In genomic region chr3:194512895-194513601, GRCh38 we compare ENCODE assay signal across 16 cellular contexts. TPM values are rescaled to one million over a fixed set of nuclear protein-coding genes. Genes with fewer than 3 reads are reported as not detected.
DNase-seq lines count a peak whose midpoint lies in the region; ATAC-seq, FAIRE-seq and TF ChIP-seq lines count a peak whose summit lies in the region.
"Had no signal": no experiment of that assay in that cellular context is flagged by ENCODE, and none has a peak within 500 bp of the region (broad histone marks: within the 10 kb centered on the region; RNA-seq: fewer than 3 reads in every experiment).

No MANE protein-coding gene starts in this region.

- 78 to 83% methylated on average over 5 of the region's 5 CpGs for WGBS in testis, 2 donors
- 69 to 75% (median 72%) methylated on average over 5 of the region's 5 CpGs for WGBS in small intestine, 3 donors

- H3K27ac Mint-ChIP-seq in mesothelial cell of epicardium, result peak overlapping the region; percentile 7

- no peaks in the 10 kb centered on the region for H3K27me3 Mint-ChIP-seq in mesothelial cell of epicardium (ENCODE audit: low read depth)
- H3K27me3 Mint-ChIP-seq: IgD-negative memory B cell had no signal

- H3K4me1 Mint-ChIP-seq in mesothelial cell of epicardium, result no peaks in the 10 kb centered on the region
- H3K4me1 Mint-ChIP-seq: central memory CD8-positive, alpha-beta T cell; IgD-negative memory B cell had no signal

- no peak overlapping the region for H3K27ac ChIP-seq in RWPE2 (ENCODE audit: poor library complexity, severe bottlenecking)
- no peak overlapping the region for H3K27ac ChIP-seq in testis
- H3K27ac ChIP-seq in small intestine (ENCODE audit: low read depth in 1 of 2, low read length in 1 of 2), result no peak overlapping the region
- H3K27ac ChIP-seq: esophagus muscularis mucosa, ovary, upper lobe of left lung had no signal

- no peak for TF ChIP-seq POLR2A in testis (IDR thresholded peaks at IDR 0.05)

- H3K4me3 ChIP-seq in RWPE2 (ENCODE audit: severe bottlenecking) (no peak overlapping the region), testis (no peak overlapping the region), small intestine (ENCODE audit: low read depth in 1 of 2, low read length in 2 of 2) (no peak overlapping the region)
- H3K4me3 ChIP-seq: esophagus muscularis mucosa, ovary, upper lobe of left lung had no signal

- peak; percentile 93 for DNase-seq in DMS153 (lab: John Stamatoyannopoulos, UW)
- DNase-seq in NCI-H187 treated with DMSO at 0.1 percent for 48 hours (lab: John Stamatoyannopoulos, UW), result peak; percentile 8
- DNase-seq in RWPE2 (ENCODE audit: low spot score), result no peak
- DNase-seq in mesothelial cell of epicardium (ENCODE audit: low spot score in 2 of 2, unreplicated experiment in 2 of 2), result no peak
- no peak for DNase-seq in testis
- DNase-seq in 8988T, result no peak
- no peak for DNase-seq in small intestine
- DNase-seq in cortex of kidney (lab: John Stamatoyannopoulos, UW), result no peak
- DNase-seq: activated naive CD4-positive, alpha-beta T cell treated with Interleukin-2 at 50 U/mL for 16 hours; mesenchymal stem cell; NCI-H226; ovary; upper lobe of left lung had no signal

- H3K9me3 Mint-ChIP-seq in mesothelial cell of epicardium, result peaks cover 5% of the 10 kb centered on the region
- H3K9me3 Mint-ChIP-seq: central memory CD8-positive, alpha-beta T cell; IgD-negative memory B cell had no signal

- FAIRE-seq in small intestine (lab: Jason Lieb, UNC), result no peak

- H3K4me1 ChIP-seq in RWPE2 (ENCODE audit: insufficient read depth, poor library complexity, severe bottlenecking) (no peaks in the 10 kb centered on the region), testis (no peaks in the 10 kb centered on the region), small intestine (ENCODE audit: control insufficient read depth in 2 of 2, insufficient read depth in 1 of 2, low read depth in 1 of 2, low read length in 1 of 2) (no peaks in the 10 kb centered on the region)
- H3K4me1 ChIP-seq: esophagus muscularis mucosa had no signal

- no peak overlapping the region for H3K4me3 Mint-ChIP-seq in mesothelial cell of epicardium
- H3K4me3 Mint-ChIP-seq: central memory CD8-positive, alpha-beta T cell; IgD-negative memory B cell had no signal

- no peak for TF ChIP-seq CTCF in RWPE2 (IDR thresholded peaks at IDR 0.05; ENCODE audit: poor library complexity, severe bottlenecking)
- TF ChIP-seq CTCF in mesothelial cell of epicardium (IDR thresholded peaks at IDR 0.05; ENCODE audit: unreplicated experiment), result no peak
- no peak for TF ChIP-seq CTCF in testis (IDR thresholded peaks at IDR 0.05)

- H3K36me3 Mint-ChIP-seq in mesothelial cell of epicardium, result no peaks in the 10 kb centered on the region

- no peaks in the 10 kb centered on the region for H3K36me3 ChIP-seq in RWPE2 (ENCODE audit: low read depth)
- no peaks in the 10 kb centered on the region for H3K36me3 ChIP-seq in testis (ENCODE audit: low read depth, missing control alignments)
- H3K36me3 ChIP-seq in small intestine (ENCODE audit: control insufficient read depth in 2 of 2, insufficient read depth in 2 of 2, low read length in 2 of 2), result no peaks in the 10 kb centered on the region
- H3K36me3 ChIP-seq: esophagus muscularis mucosa, ovary, upper lobe of left lung had no signal

- H3K27me3 ChIP-seq in RWPE2 (ENCODE audit: insufficient read depth, poor library complexity, severe bottlenecking), result no peaks in the 10 kb centered on the region
- H3K27me3 ChIP-seq in testis, result no peaks in the 10 kb centered on the region
- H3K27me3 ChIP-seq in small intestine (ENCODE audit: control insufficient read depth in 2 of 2, insufficient read depth in 2 of 2, low read length in 2 of 2), result no peaks in the 10 kb centered on the region
- H3K27me3 ChIP-seq: esophagus muscularis mucosa, ovary, upper lobe of left lung had no signal

- intact Hi-C loops in testis (cut with DNase I; ENCODE audit: low total_unique reads), result no loop called here

- ATAC-seq in RWPE2 (ENCODE audit: low read depth), result peak; percentile 70

- H3K9me3 ChIP-seq in RWPE2 (ENCODE audit: severe bottlenecking) (no peaks in the 10 kb centered on the region), testis (no peaks in the 10 kb centered on the region), small intestine (ENCODE audit: control insufficient read depth, low read depth) (no peaks in the 10 kb centered on the region)
- H3K9me3 ChIP-seq: esophagus muscularis mucosa, ovary, upper lobe of left lung had no signal

RNA-seq across cellular contexts. Expression of gene ATP13A3, which starts 26.2 kb away (rescaled TPM):
- total RNA-seq in mesothelial cell of epicardium (60.2 to 74.1 TPM (median 62.3 TPM) in 3 replicates), testis (10 to 100 TPM; 51.8 to 62.3 TPM)
- polyA plus RNA-seq in testis (ENCODE audit: insufficient read depth, low read depth, low replicate concordance) (26.6 TPM), small intestine (10 to 100 TPM in 2 of 3 donors, 1 to 10 TPM in 1; 8.1 to 17.2 (median 10.5) TPM)

Comparison
In these comparisons a context has a peak if more than half of its experiments do, and no peak if none do; other contexts are left out.
1. DNase-seq: peak in DMS153 (single experiment) and NCI-H187 treated with DMSO at 0.1 percent for 48 hours (single experiment); none in RWPE2 (single experiment), mesothelial cell of epicardium (0 of 2), testis (single experiment), 8988T (single experiment), small intestine (single experiment) and cortex of kidney (single experiment).